ENCODE assay signal across 21 cellular contexts in genomic region chr11:83569134-83569805, GRCh38.
"Had no signal": no experiment of that assay in that cellular context is flagged by ENCODE, and none has a peak within 500 bp of the region (broad histone marks: within the 10 kb centered on the region; RNA-seq: fewer than 3 reads in every experiment).

No MANE protein-coding gene starts in this region.

- H3K9me3 ChIP-seq: left lung, prostate gland, right atrium auricular region, tibial artery had no signal

- ATAC-seq: activated CD4-positive, CD25-positive, alpha-beta regulatory T cell treated with anti-CD3 and anti-CD28 coated beads, Interleukin-2, amount 50 U/mL, for 24 hours; activated naive CD4-positive, alpha-beta T cell treated with anti-CD3 and anti-CD28 coated beads, Interleukin-2, amount 50 U/mL, for 72 hours; left lung; naive thymus-derived CD8-positive, alpha-beta T cell had no signal

- H3K4me2 ChIP-seq: hepatocyte had no signal

- H3K4me3 Mint-ChIP-seq: activated CD4-positive, alpha-beta memory T cell treated with anti-CD3 and anti-CD28 coated beads, Interleukin-2, amount 10 ng/mL, durations not matched to agents 7 days and 5 days; activated CD4-positive, alpha-beta T cell treated with anti-CD3 and anti-CD28 coated beads, Interleukin-2, amount 10 ng/mL, durations not matched to agents 24 days and 14 days; immature natural killer cell; naive thymus-derived CD8-positive, alpha-beta T cell had no signal

- H3K27ac ChIP-seq: hepatocyte, left lung, prostate gland, right atrium auricular region, tibial artery, VCaP had no signal

- H3K36me3 Mint-ChIP-seq: activated naive CD4-positive, alpha-beta T cell treated with anti-CD3 and anti-CD28 coated beads, Interleukin-2, amount 50 U/mL, for 72 hours; immature natural killer cell; naive thymus-derived CD8-positive, alpha-beta T cell had no signal

- H3K9me3 Mint-ChIP-seq: activated CD4-positive, alpha-beta memory T cell treated with anti-CD3 and anti-CD28 coated beads, Interleukin-2, amount 10 ng/mL, durations not matched to agents 7 days and 5 days; activated CD4-positive, alpha-beta T cell treated with anti-CD3 and anti-CD28 coated beads, Interleukin-2, amount 10 ng/mL, durations not matched to agents 24 days and 14 days; activated naive CD4-positive, alpha-beta T cell treated with anti-CD3 and anti-CD28 coated beads, Interleukin-2, amount 50 U/mL, for 72 hours; naive thymus-derived CD8-positive, alpha-beta T cell had no signal

- H3K4me3 ChIP-seq: hepatocyte, left lung, lung, prostate gland, right atrium auricular region, tibial artery had no signal

- H3K79me2 ChIP-seq: hepatocyte had no signal

- H3K36me3 ChIP-seq: left lung, prostate gland, right atrium auricular region, tibial artery had no signal

- DNase-seq: activated CD4-positive, alpha-beta memory T cell treated with anti-CD3 and anti-CD28 coated beads, Interleukin-2, amount 10 ng/mL, durations not matched to agents 7 days and 5 days; activated CD4-positive, alpha-beta T cell treated with anti-CD3 and anti-CD28 coated beads, Interleukin-2, amount 10 ng/mL, durations not matched to agents 24 days and 14 days; activated gamma-delta T cell; dermis blood vessel endothelial cell; effector memory CD4-positive, alpha-beta T cell; foreskin melanocyte; glutamatergic neuron; immature natural killer cell; kidney glomerular epithelial cell; left lung; naive thymus-derived CD8-positive, alpha-beta T cell; stimulated activated CD4-positive, alpha-beta T cell treated with anti-CD3 and anti-CD28 coated beads, Interleukin-4, amount 100 ng/mL, for 24 hours; stimulated activated naive CD4-positive, alpha-beta T cell treated with Interleukin-2 at 50 U/mL for 16 hours; tibial artery had no signal

- H3K27ac Mint-ChIP-seq: activated CD4-positive, alpha-beta memory T cell treated with anti-CD3 and anti-CD28 coated beads, Interleukin-2, amount 10 ng/mL, durations not matched to agents 7 days and 5 days; activated CD4-positive, alpha-beta T cell treated with anti-CD3 and anti-CD28 coated beads, Interleukin-2, amount 10 ng/mL, durations not matched to agents 24 days and 14 days; activated naive CD4-positive, alpha-beta T cell treated with anti-CD3 and anti-CD28 coated beads, Interleukin-2, amount 50 U/mL, for 72 hours; immature natural killer cell; naive thymus-derived CD8-positive, alpha-beta T cell had no signal

- H3K27me3 Mint-ChIP-seq: activated CD4-positive, alpha-beta memory T cell treated with anti-CD3 and anti-CD28 coated beads, Interleukin-2, amount 10 ng/mL, durations not matched to agents 7 days and 5 days; activated CD4-positive, alpha-beta T cell treated with anti-CD3 and anti-CD28 coated beads, Interleukin-2, amount 10 ng/mL, durations not matched to agents 24 days and 14 days had no signal

- H3K4me1 ChIP-seq: left lung, prostate gland, right atrium auricular region had no signal

- H3K27me3 ChIP-seq: hepatocyte, left lung, right atrium auricular region, tibial artery had no signal

- H2AFZ ChIP-seq: hepatocyte had no signal

- H3K4me1 Mint-ChIP-seq: activated CD4-positive, alpha-beta memory T cell treated with anti-CD3 and anti-CD28 coated beads, Interleukin-2, amount 10 ng/mL, durations not matched to agents 7 days and 5 days; activated CD4-positive, alpha-beta T cell treated with anti-CD3 and anti-CD28 coated beads, Interleukin-2, amount 10 ng/mL, durations not matched to agents 24 days and 14 days; immature natural killer cell; naive thymus-derived CD8-positive, alpha-beta T cell had no signal
